In the genomic region with DNA sequence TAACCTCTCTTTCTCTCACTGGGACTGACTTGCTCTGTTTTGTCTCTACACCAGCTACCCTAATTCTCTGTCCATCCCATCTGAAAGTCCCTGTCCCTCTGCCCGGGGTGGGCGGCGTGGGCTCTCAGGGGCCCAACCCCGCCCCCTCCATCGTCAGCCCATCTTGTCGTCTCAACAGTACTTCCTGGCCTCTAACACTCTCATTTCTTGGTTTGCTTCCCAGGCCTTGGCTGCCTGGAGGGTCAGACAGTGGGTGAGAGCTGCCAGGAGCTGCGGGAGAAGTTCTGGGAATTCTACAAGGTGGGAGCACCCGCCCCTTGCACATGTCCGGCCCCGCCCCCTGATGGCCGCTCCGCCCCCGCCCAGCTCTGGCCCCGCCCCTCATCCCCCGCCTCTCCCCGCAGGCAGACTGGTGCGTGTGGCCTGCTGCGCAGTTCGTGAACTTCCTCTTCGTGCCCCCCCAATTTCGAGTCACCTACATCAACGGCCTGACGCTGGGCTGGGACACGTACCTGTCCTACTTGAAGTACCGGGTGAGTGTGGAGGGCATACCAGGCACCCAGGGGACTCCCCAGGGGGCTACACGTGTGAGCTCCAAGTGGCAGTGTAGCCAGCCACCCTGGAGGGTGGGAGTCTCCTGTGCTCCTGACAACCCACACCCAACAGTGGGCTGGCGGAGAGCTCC, we compare ENCODE assay signal across 9 cellular contexts. TPM values are rescaled to one million over a fixed set of nuclear protein-coding genes. Genes with fewer than 3 reads are reported as not detected.
DNase-seq lines count a peak whose midpoint lies in the region; ATAC-seq and TF ChIP-seq lines count a peak whose summit lies in the region.
"Had no signal": no experiment of that assay in that cellular context is flagged by ENCODE, and none has a peak within 500 bp of the region (broad histone marks: within the 10 kb centered on the region; RNA-seq: fewer than 3 reads in every experiment).

No MANE protein-coding gene starts in this region.

- H3K56ac ChIP-seq in mesendoderm (ENCODE audit: low read length) = peak overlapping the region; percentile 64

- no peak overlapping the region for H3K23ac ChIP-seq in mesendoderm (ENCODE audit: low read length)

- ATAC-seq in DND-41 (ENCODE audit: insufficient read depth, low read depth) (no peak), GM18520 (IDR thresholded peaks at IDR 0.05; ENCODE audit: unreplicated experiment) (no peak), HG03025 (IDR thresholded peaks at IDR 0.05; ENCODE audit: low FRiP score, unreplicated experiment) (no peak)

- no peak overlapping the region for H4K5ac ChIP-seq in mesendoderm (ENCODE audit: low read length)

- H3K9me3 ChIP-seq in DND-41 (ENCODE audit: insufficient read depth, low read length, severe bottlenecking) = no peaks in the 10 kb centered on the region

- no peak overlapping the region for H2AFZ ChIP-seq in DND-41 (ENCODE audit: low read depth, low read length)

- TF ChIP-seq CTCF in DND-41 (IDR thresholded peaks at IDR 0.05; ENCODE audit: borderline replicate concordance, extremely low read depth, low read length, poor library complexity, severe bottlenecking) (no peak), astrocyte of the cerebellum (IDR thresholded peaks at IDR 0.05; ENCODE audit: low read depth, low read length, missing control alignments) (no peak)

- in situ Hi-C loops in astrocyte of the cerebellum (cut with HindIII; ENCODE audit: low sequenced_read_pairs) = no loop called here

- H3K36me3 ChIP-seq in DND-41 (ENCODE audit: insufficient read depth, low read length) (peaks cover 22% of the 10 kb centered on the region), mesendoderm (ENCODE audit: control insufficient read depth, insufficient read depth, low read length) (peaks cover 4% of the 10 kb centered on the region)

- peaks cover 7% of the 10 kb centered on the region for H3K79me1 ChIP-seq in mesendoderm (ENCODE audit: low read length)

- no peak overlapping the region for H2BK5ac ChIP-seq in mesendoderm (ENCODE audit: low read length)

- 0 out of 2 replicates have a peak, but pooled peaks cover 4% of the 10 kb centered on the region for H4K20me1 ChIP-seq in DND-41 (ENCODE audit: insufficient read depth, low read length)

- no peak overlapping the region for H3K18ac ChIP-seq in mesendoderm (ENCODE audit: low read length)

- H3K4me3 ChIP-seq in DND-41 (ENCODE audit: low read depth in 1 of 2, low read length in 2 of 2) (peak overlapping the region in 1 of 2 experiments; percentile 91; a peak in 1 of 4 replicates), astrocyte of the cerebellum (ENCODE audit: low read depth, low read length) (peak overlapping the region; percentile 78), mesendoderm (ENCODE audit: low read length) (no peak overlapping the region)

- H3K27me3 ChIP-seq in DND-41 (ENCODE audit: insufficient read depth, low read length, poor library complexity) (no peaks in the 10 kb centered on the region), mesendoderm (ENCODE audit: insufficient read depth, low read length, poor library complexity) (no peaks in the 10 kb centered on the region)

- H3K4me1 ChIP-seq in DND-41 (ENCODE audit: insufficient read depth, low read length) (peaks cover 26% of the 10 kb centered on the region), mesendoderm (ENCODE audit: control insufficient read depth, low read depth, low read length) (peaks cover 5% of the 10 kb centered on the region)

- H2BK15ac ChIP-seq in mesendoderm (replicated peaks; ENCODE audit: low read depth) = no peak overlapping the region

- no peak overlapping the region for H4K8ac ChIP-seq in mesendoderm (ENCODE audit: low read depth, low read length)

- DNase-seq in DND-41 = no peak
- DNase-seq in NCI-H69 (lab: John Stamatoyannopoulos, UW) = peak; percentile 43
- DNase-seq in astrocyte of the cerebellum (ENCODE audit: low read depth) = peak; percentile 65
- DNase-seq in mesendoderm = peak; percentile 61
- no peak for DNase-seq in DMS153 (lab: John Stamatoyannopoulos, UW)
- DNase-seq in NCI-H146 treated with DMSO at 0.1 percent for 48 hours (lab: John Stamatoyannopoulos, UW; ENCODE audit: unreplicated experiment) = no peak

- WGBS in mesendoderm (ENCODE audit: extremely low coverage, insufficient coverage, low lambda C conversion rate) = no CpG with 5 or more reads among the region's 27 CpGs

- H3K4ac ChIP-seq in mesendoderm (ENCODE audit: low read depth, low read length) = no peak overlapping the region

- H3K27ac ChIP-seq in DND-41 (ENCODE audit: low read length) (no peak overlapping the region), mesendoderm (ENCODE audit: low read depth, low read length) (no peak overlapping the region)
- H3K27ac ChIP-seq: epithelial cell of prostate had no signal

- peak overlapping the region; percentile 89 for H3K4me2 ChIP-seq in DND-41 (ENCODE audit: insufficient read depth, low read length)
- H3K4me2 ChIP-seq in mesendoderm (ENCODE audit: low read length) = peak overlapping the region; percentile 90

- H2AK5ac ChIP-seq in mesendoderm (ENCODE audit: low read length) = no peak overlapping the region

- H3K79me2 ChIP-seq in DND-41 (ENCODE audit: insufficient read depth, low read length) (peaks cover 10% of the 10 kb centered on the region), mesendoderm (ENCODE audit: control insufficient read depth, insufficient read depth, low read length) (peaks cover 2% of the 10 kb centered on the region)

- 0 out of 2 replicates have a peak overlapping the region, but pooled peaks have one; percentile 87 for H3K9ac ChIP-seq in DND-41 (ENCODE audit: low read depth, low read length)
- peak overlapping the region; percentile 29 for H3K9ac ChIP-seq in mesendoderm (ENCODE audit: low read length)

- no peak overlapping the region for H2BK120ac ChIP-seq in mesendoderm (ENCODE audit: low read depth, low read length)

RNA-seq across cellular contexts. Expression of a gene that starts 1.7 kb away (rescaled TPM):
- polyA plus RNA-seq in mesendoderm (2013, experiment 1 of 2) = 36.6 TPM
- 35.4 TPM for polyA plus RNA-seq in mesendoderm (2013, experiment 2 of 2)

RNA-seq across cellular contexts. Expression of a gene that starts 9.1 kb away (rescaled TPM):
- 1.9 TPM for polyA plus RNA-seq in mesendoderm (2013, experiment 1 of 2)
- 1.9 TPM for polyA plus RNA-seq in mesendoderm (2013, experiment 2 of 2)

RNA-seq across cellular contexts. Expression of a gene that starts 21.1 kb away (rescaled TPM):
- 15.0 TPM for polyA plus RNA-seq in mesendoderm (2013, experiment 1 of 2)
- 15.3 TPM for polyA plus RNA-seq in mesendoderm (2013, experiment 2 of 2)

RNA-seq across cellular contexts. Expression of a gene that starts 31.5 kb away (rescaled TPM):
- polyA plus RNA-seq in mesendoderm (2013, experiment 1 of 2) = 0.14 TPM
- polyA plus RNA-seq in mesendoderm (2013, experiment 2 of 2) = 0.03 TPM

RNA-seq across cellular contexts. Expression of a gene that starts 41.7 kb away (rescaled TPM):
- polyA plus RNA-seq in mesendoderm (2013, experiment 1 of 2) = 40.5 TPM
- 40.5 TPM for polyA plus RNA-seq in mesendoderm (2013, experiment 2 of 2)

Comparison
In these comparisons a context has a peak if more than half of its experiments do, and no peak if none do; other contexts are left out.
1. DNase-seq: peak in NCI-H69 (single experiment), astrocyte of the cerebellum (single experiment) and mesendoderm (single experiment); none in DND-41 (single experiment), DMS153 (single experiment) and NCI-H146 treated with DMSO at 0.1 percent for 48 hours (single experiment).